21 cellular contexts compared by ENCODE assay signal in genomic region chr10:106716375-106716774, GRCh38.
DNase-seq lines count a peak whose midpoint lies in the region; ATAC-seq and TF ChIP-seq lines count a peak whose summit lies in the region.
"Had no signal": no experiment of that assay in that cellular context is flagged by ENCODE, and none has a peak within 500 bp of the region (broad histone marks: within the 10 kb centered on the region; RNA-seq: fewer than 3 reads in every experiment).

No MANE protein-coding gene starts in this region.

- TF ChIP-seq CTCF in SK-N-SH (IDR thresholded peaks at IDR 0.05) (no peak), progenitor cell of endocrine pancreas (IDR thresholded peaks at IDR 0.05; ENCODE audit: unreplicated experiment) (no peak)

- no peak for TF ChIP-seq EP300 in SK-N-SH (IDR thresholded peaks at IDR 0.05; ENCODE audit: borderline replicate concordance in 1 of 2, low read depth in 1 of 2, low read length in 1 of 2)

- no peaks in the 10 kb centered on the region for H3K9me3 ChIP-seq in SK-N-SH
- H3K9me3 ChIP-seq: BLaER1, HAP-1 had no signal

- no peaks in the 10 kb centered on the region for H3K36me3 ChIP-seq in SK-N-SH (replicated peaks in 1 of 2; ENCODE audit: control insufficient read depth in 1 of 2, insufficient read depth in 2 of 2, low read length in 1 of 2)
- H3K36me3 ChIP-seq: BLaER1, HAP-1 had no signal

- no peak for DNase-seq in SK-N-SH
- peak; percentile 8 for DNase-seq in COLO829 (ENCODE audit: low spot score)
- DNase-seq in foreskin melanocyte, result peak; percentile 58
- peak; percentile 32 for DNase-seq in renal cortical epithelial cell (ENCODE audit: low read depth)
- no peak for DNase-seq in progenitor cell of endocrine pancreas (ENCODE audit: low spot score, unreplicated experiment)
- DNase-seq: CD4-positive, CD25-positive, alpha-beta regulatory T cell; CD8-positive, alpha-beta T cell; DMS 273 treated with DMSO at 0.1 percent for 48 hours; DMS79; EL; GDM1; GOT3; HFFc6 had no signal

- H3K4me2 ChIP-seq in SK-N-SH, result no peak overlapping the region
- H3K4me2 ChIP-seq: BLaER1 had no signal

- no peaks in the 10 kb centered on the region for H3K79me2 ChIP-seq in SK-N-SH (ENCODE audit: insufficient read depth)

- H3K9me3 Mint-ChIP-seq in progenitor cell of endocrine pancreas (ENCODE audit: low read depth), result peaks cover 11% of the 10 kb centered on the region
- H3K9me3 Mint-ChIP-seq: CD8-positive, alpha-beta T cell had no signal

- H3K27ac ChIP-seq in SK-N-SH (ENCODE audit: low read depth in 2 of 2, low read length in 1 of 2), result peak overlapping the region in 1 of 2 experiments; percentile 90; a peak in 2 of 4 replicates
- H3K27ac ChIP-seq: 22Rv1, BLaER1, C4-2B had no signal

- H3K9ac ChIP-seq in SK-N-SH, result no peak overlapping the region
- H3K9ac ChIP-seq: BLaER1 had no signal

- H3K27ac Mint-ChIP-seq in progenitor cell of endocrine pancreas, result no peak overlapping the region
- H3K27ac Mint-ChIP-seq: B cell; CD4-positive, CD25-positive, alpha-beta regulatory T cell; CD8-positive, alpha-beta T cell; HFFc6 had no signal

- TF ChIP-seq RAD21 in SK-N-SH (IDR thresholded peaks at IDR 0.05; ENCODE audit: low read length), result 0 out of 2 replicates have a peak, but pooled peaks have one; percentile 7

- POLR2A ChIA-PET in SK-N-SH (lab: Yijun Ruan, JAX), result interaction anchor here (1.6 to 2.1 kb wide), 2 partner anchors 100 to 448 kb away, joined by 5 to 11 read pairs; partner anchors contain the start of gene SORCS1

- CTCF ChIA-PET in SK-N-SH (lab: Yijun Ruan, JAX), result interaction anchor here (1.3 to 2.0 kb wide), 2 partner anchors 11 to 91 kb away, joined by 3 to 9 read pairs; no protein-coding TSS in a partner anchor

- H3K4me1 ChIP-seq in SK-N-SH (ENCODE audit: control insufficient read depth in 1 of 2, insufficient read depth in 2 of 2, low read depth in 1 of 2, low read length in 1 of 2), result peaks cover 0 to 18% of the 10 kb centered on the region in 2 experiments; a peak in 2 of 4 replicates
- H3K4me1 ChIP-seq: HAP-1 had no signal

- no peak overlapping the region for H2AFZ ChIP-seq in SK-N-SH (ENCODE audit: low read depth)

- H3K27me3 ChIP-seq in SK-N-SH (ENCODE audit: insufficient read depth), result no peaks in the 10 kb centered on the region
- H3K27me3 ChIP-seq: BLaER1 had no signal

- no peaks in the 10 kb centered on the region for H3F3A ChIP-seq in SK-N-SH (replicated peaks; ENCODE audit: insufficient read depth)

- no peaks in the 10 kb centered on the region for H3K9me2 ChIP-seq in SK-N-SH

- H3K36me3 Mint-ChIP-seq in progenitor cell of endocrine pancreas (ENCODE audit: insufficient read depth), result no peaks in the 10 kb centered on the region
- H3K36me3 Mint-ChIP-seq: CD4-positive, CD25-positive, alpha-beta regulatory T cell; CD8-positive, alpha-beta T cell had no signal

- 42% methylated on average over 1 of the region's 1 CpG for WGBS in SK-N-SH (ENCODE audit: low lambda C conversion rate)

- no peak overlapping the region for H3K4me3 ChIP-seq in SK-N-SH (ENCODE audit: low read depth in 2 of 2, low read length in 1 of 2)
- H3K4me3 ChIP-seq: BLaER1, GM12878, HAP-1 had no signal

- no peaks in the 10 kb centered on the region for H3K27me3 Mint-ChIP-seq in progenitor cell of endocrine pancreas
- H3K27me3 Mint-ChIP-seq: B cell; CD4-positive, CD25-positive, alpha-beta regulatory T cell had no signal

- no peak overlapping the region for H3K4me3 Mint-ChIP-seq in progenitor cell of endocrine pancreas (ENCODE audit: low read depth)
- H3K4me3 Mint-ChIP-seq: B cell; CD4-positive, CD25-positive, alpha-beta regulatory T cell; CD8-positive, alpha-beta T cell; HFFc6 had no signal

- H3K4me1 Mint-ChIP-seq in progenitor cell of endocrine pancreas (ENCODE audit: low read depth), result peaks cover 4% of the 10 kb centered on the region
- H3K4me1 Mint-ChIP-seq: B cell; CD4-positive, CD25-positive, alpha-beta regulatory T cell had no signal

- no peak for ATAC-seq in SK-N-SH treated with all-trans-retinoic acid at 6 μM for 48 hours
- no peak for ATAC-seq in GM19324 (IDR thresholded peaks at IDR 0.05; ENCODE audit: low FRiP score, unreplicated experiment)
- ATAC-seq: CD8-positive, alpha-beta T cell; GM12878 had no signal

- no peaks in the 10 kb centered on the region for H4K20me1 ChIP-seq in SK-N-SH (ENCODE audit: insufficient read depth)
- H4K20me1 ChIP-seq: BLaER1 had no signal

TF ChIP-seq in SK-N-SH, 30 proteins besides CTCF, POLR2A, EP300 and RAD21 (continues in another document):
- TF ChIP-seq TCF12 (IDR thresholded peaks at IDR 0.05) (no peak), FOXJ3 (CRISPR knock-in tag; IDR thresholded peaks at IDR 0.05) (no peak), MAX (IDR thresholded peaks at IDR 0.05; ENCODE audit: low read depth) (no peak), MXI1 (IDR thresholded peaks at IDR 0.05; ENCODE audit: low read depth, low read length) (no peak), PBX3 (IDR thresholded peaks at IDR 0.05) (no peak), TEAD4 (IDR thresholded peaks at IDR 0.05; ENCODE audit: borderline replicate concordance, insufficient read depth) (no peak), FOSL2 (IDR thresholded peaks at IDR 0.05; ENCODE audit: borderline replicate concordance, low read depth) (no peak), EZH2phosphoT487 (IDR thresholded peaks at IDR 0.05; ENCODE audit: borderline replicate concordance, low read depth) (no peak), IRF3 (IDR thresholded peaks at IDR 0.05; ENCODE audit: low read depth, low read length) (no peak), YY1 (IDR thresholded peaks at IDR 0.05; ENCODE audit: low read depth) (no peak), FOXM1 (IDR thresholded peaks at IDR 0.05; ENCODE audit: low read depth) (no peak), POLR2AphosphoS5 (IDR thresholded peaks at IDR 0.05; ENCODE audit: low read depth, low read length) (no peak), RCOR1 (IDR thresholded peaks at IDR 0.05; ENCODE audit: low read length) (no peak)

TF ChIP-seq in SK-N-SH treated with all-trans-retinoic acid at 6 μM for 48 hours, 23 proteins besides CTCF, POLR2A, EP300 and RAD21:
- TF ChIP-seq CSRNP3 (CRISPR knock-in tag; IDR thresholded peaks at IDR 0.05), result no peak
TF ChIP-seq in SK-N-SH treated with all-trans-retinoic acid at 6 μM for 48 hours: peak in this region for 0.

Comparison
In these comparisons a context has a peak if more than half of its experiments do, and no peak if none do; other contexts are left out.
1. DNase-seq: peak in COLO829 (single experiment), foreskin melanocyte (single experiment) and renal cortical epithelial cell (single experiment); none in SK-N-SH (single experiment) and progenitor cell of endocrine pancreas (single experiment).